Comparison of ENCODE assay signal across 8 cellular contexts in the genomic region with DNA sequence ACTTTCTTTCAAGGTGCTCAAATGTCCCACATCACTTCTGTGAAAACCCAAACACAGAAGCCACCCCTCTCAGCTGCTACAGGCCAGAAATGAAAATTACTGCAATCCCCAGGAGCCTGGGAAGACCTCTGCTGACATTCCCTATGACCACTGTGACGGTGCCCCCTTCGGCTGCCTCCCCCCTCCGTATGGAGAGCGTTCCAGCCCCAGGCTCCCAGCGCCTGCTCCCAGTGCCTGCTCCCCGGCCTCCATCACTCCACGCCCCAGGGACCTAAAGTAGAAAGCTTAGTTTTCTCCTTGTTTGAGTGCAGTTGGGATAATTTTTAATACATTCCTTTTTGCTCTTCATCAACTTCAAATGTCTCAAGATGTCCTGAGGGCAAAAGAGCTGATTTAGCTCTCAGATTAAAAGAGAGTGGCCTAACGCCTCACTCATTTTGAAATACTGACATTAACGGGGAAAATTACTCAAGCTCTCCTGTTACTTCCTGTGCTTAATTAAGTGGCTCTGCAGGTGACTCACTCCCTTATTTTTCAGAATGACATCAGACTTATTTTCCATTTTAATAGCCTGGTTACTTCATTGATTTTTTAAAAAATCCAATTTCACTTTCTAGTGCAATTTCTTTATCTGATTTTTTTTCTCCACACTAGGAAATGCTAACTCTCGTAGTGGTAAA.
DNase-seq lines count a peak whose midpoint lies in the region; ATAC-seq and TF ChIP-seq lines count a peak whose summit lies in the region.
"Not testable (repeated sequence)": the region's sequence is repeated elsewhere in the genome, so short reads cannot be mapped to it uniquely, and the experiment has no call there.

No MANE protein-coding gene starts in this region.

- peak; percentile 29 for ATAC-seq in activated CD4-positive, alpha-beta T cell treated with anti-CD3 and anti-CD28 coated beads for 36 hours
- peak; percentile 69 for ATAC-seq in body of pancreas
- peak; percentile 62 to 84 for ATAC-seq in natural killer cell treated with Interleukin-12 subunit alpha and Interleukin-12 subunit beta and Interleukin-15 and Interleukin-18, amount 100 ng/mL, for 72 hours
- peak; percentile 73 to 77 for ATAC-seq in stimulated activated naive B cell treated with anti-CD40 and anti-IgM and Interleukin-4, amounts not matched to agents 10 μg/mL and 1 μg/mL and 100 μg/mL, for 72 hours (replicated peaks)

- H3K27ac Mint-ChIP-seq in activated CD4-positive, alpha-beta T cell treated with anti-CD3 and anti-CD28 coated beads for 36 hours: peak overlapping the region; percentile 90
- peak overlapping the region; percentile 93 for H3K27ac Mint-ChIP-seq in activated T-helper 2 cell treated with anti-CD3 and anti-CD28 coated beads, Interferon-gamma antibody, Interleukin-2, Interleukin-4, amounts not matched to agents 10 μg/mL and 5 μg/mL and 100 μg/mL, durations not matched to agents 14 hours and 24 hours and 36 hours
- H3K27ac Mint-ChIP-seq in natural killer cell treated with Interleukin-12 subunit alpha and Interleukin-12 subunit beta and Interleukin-15 and Interleukin-18, amount 100 ng/mL, for 72 hours: peak overlapping the region in 1 of 2 donors; percentile 61
- H3K27ac Mint-ChIP-seq in stimulated activated naive B cell treated with anti-CD40 and anti-IgM and Interleukin-4, amounts not matched to agents 10 μg/mL and 1 μg/mL and 100 μg/mL, for 72 hours: not testable (repeated sequence)

- H3K27ac ChIP-seq in HUES48 (ENCODE audit: low read depth, low read length) (peak overlapping the region; percentile 65), body of pancreas (peak overlapping the region in 1 of 4 donors; percentile 24)

- not testable (repeated sequence) for H3K9me3 Mint-ChIP-seq in activated CD4-positive, alpha-beta T cell treated with anti-CD3 and anti-CD28 coated beads for 36 hours (ENCODE audit: low read depth); activated T-helper 2 cell treated with anti-CD3 and anti-CD28 coated beads, Interferon-gamma antibody, Interleukin-2, Interleukin-4, amounts not matched to agents 10 μg/mL and 5 μg/mL and 100 μg/mL, durations not matched to agents 14 hours and 24 hours and 36 hours; natural killer cell treated with Interleukin-12 subunit alpha and Interleukin-12 subunit beta and Interleukin-15 and Interleukin-18, amount 100 ng/mL, for 72 hours; stimulated activated naive B cell treated with anti-CD40 and anti-IgM and Interleukin-4, amounts not matched to agents 10 μg/mL and 1 μg/mL and 100 μg/mL, for 72 hours

- not testable (repeated sequence) for H3K27me3 ChIP-seq in HUES48 (ENCODE audit: control insufficient read depth, insufficient read depth, low read length); body of pancreas

- H3K36me3 Mint-ChIP-seq in activated CD4-positive, alpha-beta T cell treated with anti-CD3 and anti-CD28 coated beads for 36 hours (ENCODE audit: low read depth); activated T-helper 2 cell treated with anti-CD3 and anti-CD28 coated beads, Interferon-gamma antibody, Interleukin-2, Interleukin-4, amounts not matched to agents 10 μg/mL and 5 μg/mL and 100 μg/mL, durations not matched to agents 14 hours and 24 hours and 36 hours (ENCODE audit: low read depth); natural killer cell treated with Interleukin-12 subunit alpha and Interleukin-12 subunit beta and Interleukin-15 and Interleukin-18, amount 100 ng/mL, for 72 hours; stimulated activated naive B cell treated with anti-CD40 and anti-IgM and Interleukin-4, amounts not matched to agents 10 μg/mL and 1 μg/mL and 100 μg/mL, for 72 hours: not testable (repeated sequence)

- peaks cover 19% of the 10 kb centered on the region for H3K4me1 Mint-ChIP-seq in activated CD4-positive, alpha-beta T cell treated with anti-CD3 and anti-CD28 coated beads for 36 hours
- peaks cover 17% of the 10 kb centered on the region for H3K4me1 Mint-ChIP-seq in activated T-helper 2 cell treated with anti-CD3 and anti-CD28 coated beads, Interferon-gamma antibody, Interleukin-2, Interleukin-4, amounts not matched to agents 10 μg/mL and 5 μg/mL and 100 μg/mL, durations not matched to agents 14 hours and 24 hours and 36 hours (ENCODE audit: low read depth)
- H3K4me1 Mint-ChIP-seq in natural killer cell treated with Interleukin-12 subunit alpha and Interleukin-12 subunit beta and Interleukin-15 and Interleukin-18, amount 100 ng/mL, for 72 hours (ENCODE audit: low read depth in 2 of 2); stimulated activated naive B cell treated with anti-CD40 and anti-IgM and Interleukin-4, amounts not matched to agents 10 μg/mL and 1 μg/mL and 100 μg/mL, for 72 hours: not testable (repeated sequence)

- TF ChIP-seq CTCF in body of pancreas (IDR thresholded peaks at IDR 0.05): not testable (repeated sequence)

- POLR2A ChIA-PET in activated CD4-positive, alpha-beta T cell treated with anti-CD3 and anti-CD28 coated beads for 36 hours (lab: Charles Lee): not testable (repeated sequence)

- H3K9ac ChIP-seq in HUES48 (ENCODE audit: low read depth, low read length): not testable (repeated sequence)

- not testable (repeated sequence) for H3K4me3 ChIP-seq in HUES48 (ENCODE audit: low read depth, low read length); body of pancreas

- CTCF ChIA-PET in activated CD4-positive, alpha-beta T cell treated with anti-CD3 and anti-CD28 coated beads for 36 hours (lab: Charles Lee): not testable (repeated sequence)

- not testable (repeated sequence) for H3K4me1 ChIP-seq in HUES48 (ENCODE audit: control insufficient read depth, insufficient read depth, low read length); body of pancreas

- DNase-seq in EL: peak; percentile 61
- DNase-seq in activated CD4-positive, alpha-beta T cell treated with anti-CD3 and anti-CD28 coated beads for 36 hours: peak; percentile 11
- not testable (repeated sequence) for DNase-seq in activated T-helper 2 cell treated with anti-CD3 and anti-CD28 coated beads, Interferon-gamma antibody, Interleukin-2, Interleukin-4, amounts not matched to agents 10 μg/mL and 5 μg/mL and 100 μg/mL, durations not matched to agents 14 hours and 24 hours and 36 hours (ENCODE audit: low spot score); body of pancreas; natural killer cell treated with Interleukin-12 subunit alpha and Interleukin-12 subunit beta and Interleukin-15 and Interleukin-18, amount 100 ng/mL, for 72 hours (ENCODE audit: low spot score); stimulated activated naive B cell treated with anti-CD40 and anti-IgM and Interleukin-4, amounts not matched to agents 10 μg/mL and 1 μg/mL and 100 μg/mL, for 72 hours
- DNase-seq in germinal center (ENCODE audit: low spot score): peak; percentile 0

- H3K27me3 Mint-ChIP-seq in activated CD4-positive, alpha-beta T cell treated with anti-CD3 and anti-CD28 coated beads for 36 hours; activated T-helper 2 cell treated with anti-CD3 and anti-CD28 coated beads, Interferon-gamma antibody, Interleukin-2, Interleukin-4, amounts not matched to agents 10 μg/mL and 5 μg/mL and 100 μg/mL, durations not matched to agents 14 hours and 24 hours and 36 hours (ENCODE audit: low read depth); natural killer cell treated with Interleukin-12 subunit alpha and Interleukin-12 subunit beta and Interleukin-15 and Interleukin-18, amount 100 ng/mL, for 72 hours; stimulated activated naive B cell treated with anti-CD40 and anti-IgM and Interleukin-4, amounts not matched to agents 10 μg/mL and 1 μg/mL and 100 μg/mL, for 72 hours: not testable (repeated sequence)

- intact Hi-C loops in activated CD4-positive, alpha-beta T cell treated with anti-CD3 and anti-CD28 coated beads for 36 hours (cut with DNase I, micrococcal nuclease); activated T-helper 2 cell treated with anti-CD3 and anti-CD28 coated beads, Interferon-gamma antibody, Interleukin-2, Interleukin-4, amounts not matched to agents 10 μg/mL and 5 μg/mL and 100 μg/mL, durations not matched to agents 14 hours and 24 hours and 36 hours (cut with micrococcal nuclease); body of pancreas (cut with DNase I): not testable (repeated sequence)

- WGBS in body of pancreas, 2 donors: 71 to 83% methylated on average over 6 to 7 of the region's 10 CpGs

- TF ChIP-seq POLR2A in body of pancreas (IDR thresholded peaks at IDR 0.05): not testable (repeated sequence)

- H3K4me3 Mint-ChIP-seq in activated CD4-positive, alpha-beta T cell treated with anti-CD3 and anti-CD28 coated beads for 36 hours; natural killer cell treated with Interleukin-12 subunit alpha and Interleukin-12 subunit beta and Interleukin-15 and Interleukin-18, amount 100 ng/mL, for 72 hours; stimulated activated naive B cell treated with anti-CD40 and anti-IgM and Interleukin-4, amounts not matched to agents 10 μg/mL and 1 μg/mL and 100 μg/mL, for 72 hours: not testable (repeated sequence)
- H3K4me3 Mint-ChIP-seq in activated T-helper 2 cell treated with anti-CD3 and anti-CD28 coated beads, Interferon-gamma antibody, Interleukin-2, Interleukin-4, amounts not matched to agents 10 μg/mL and 5 μg/mL and 100 μg/mL, durations not matched to agents 14 hours and 24 hours and 36 hours (ENCODE audit: low read depth): peak overlapping the region; percentile 21

- not testable (repeated sequence) for H3K36me3 ChIP-seq in HUES48 (ENCODE audit: control insufficient read depth, insufficient read depth, low read length); body of pancreas (replicated peaks in 1 of 2; ENCODE audit: insufficient read depth in 1 of 2, low read depth in 2 of 2)

- H3K9me3 ChIP-seq in HUES48 (ENCODE audit: control insufficient read depth, insufficient read depth, low read length); body of pancreas: not testable (repeated sequence)
